9 cellular contexts compared by ENCODE assay signal in genomic region chr11:134412508-134413333, GRCh38. TPM values are rescaled to one million over a fixed set of nuclear protein-coding genes. Genes with fewer than 3 reads are reported as not detected.
A peak's percentile ranks its signal among the peaks of the same experiment; 100 is the strongest.
DNase-seq lines count a peak whose midpoint lies in the region; ATAC-seq, FAIRE-seq and TF ChIP-seq lines count a peak whose summit lies in the region.
"Had no signal": no experiment of that assay in that cellular context is flagged by ENCODE, and none has a peak within 500 bp of the region (broad histone marks: within the 10 kb centered on the region; RNA-seq: fewer than 3 reads in every experiment).

No MANE protein-coding gene starts in this region.

- peak overlapping the region; percentile 68 for H3K4me3 ChIP-seq in BLaER1
- H3K4me3 ChIP-seq in ascending aorta: peak overlapping the region; percentile 48 to 68
- H3K4me3 ChIP-seq in lower lobe of right lung: peak overlapping the region; percentile 46
- H3K4me3 ChIP-seq in testis: peak overlapping the region; percentile 43 to 56

- 0 to 3% methylated on average over 13 to 40 of the region's 64 CpGs for WGBS in testis, 2 donors

- H3K27ac ChIP-seq in BLaER1 (no peak overlapping the region), ascending aorta (no peak overlapping the region), lower lobe of right lung (no peak overlapping the region), testis (no peak overlapping the region)

- intact Hi-C loops in ascending aorta (cut with DNase I) (no loop called here), lower lobe of right lung (cut with DNase I) (no loop called here), testis (cut with DNase I; ENCODE audit: low total_unique reads) (no loop called here)

- H3K4me1 ChIP-seq in BLaER1: peaks cover 66% of the 10 kb centered on the region
- peaks cover 3 to 9% of the 10 kb centered on the region in 2 donors for H3K4me1 ChIP-seq in ascending aorta
- peaks cover 14% of the 10 kb centered on the region for H3K4me1 ChIP-seq in lower lobe of right lung
- H3K4me1 ChIP-seq in testis: peaks cover 8% of the 10 kb centered on the region

- peak; percentile 36 to 39 for ATAC-seq in lower lobe of right lung
- ATAC-seq in GM18868 (IDR thresholded peaks at IDR 0.05; ENCODE audit: unreplicated experiment): no peak

- TF ChIP-seq POLR2A in testis (IDR thresholded peaks at IDR 0.05): no peak

- H4K20me1 ChIP-seq in BLaER1: peaks cover 71% of the 10 kb centered on the region

- TF ChIP-seq CTCF in ascending aorta (IDR thresholded peaks at IDR 0.05) (no peak), lower lobe of right lung (IDR thresholded peaks at IDR 0.05) (no peak), testis (IDR thresholded peaks at IDR 0.05) (no peak), D721Med (IDR thresholded peaks at IDR 0.05; ENCODE audit: insufficient read depth, missing control alignments) (no peak)

- DNase-seq in NCI-H146 (lab: John Stamatoyannopoulos, UW) (peak; percentile 45), ascending aorta (ENCODE audit: low spot score in 2 of 2) (no peak), lower lobe of right lung (no peak), testis (peak; percentile 21), D721Med (ENCODE audit: insufficient read length, low spot score) (no peak), cerebellar cortex (ENCODE audit: low spot score) (no peak)

- H3K4me2 ChIP-seq in BLaER1: peak overlapping the region; percentile 88

- H3K9me3 ChIP-seq in BLaER1 (no peaks in the 10 kb centered on the region), ascending aorta (no peaks in the 10 kb centered on the region), lower lobe of right lung (no peaks in the 10 kb centered on the region), testis (no peaks in the 10 kb centered on the region)

- peak overlapping the region; percentile 48; the same call in 1 of the 2 replicates for H3K9ac ChIP-seq in BLaER1

- H3K27me3 ChIP-seq in BLaER1 (peaks cover 47% of the 10 kb centered on the region), ascending aorta (peaks cover 7% of the 10 kb centered on the region), lower lobe of right lung (ENCODE audit: low read depth) (peaks cover 75% of the 10 kb centered on the region), testis (no peaks in the 10 kb centered on the region)

- FAIRE-seq in D721Med (lab: Jason Lieb, UNC): no peak
- FAIRE-seq: TTC549 had no signal

- H3K36me3 ChIP-seq in BLaER1: no peaks in the 10 kb centered on the region
- no peaks in the 10 kb centered on the region for H3K36me3 ChIP-seq in ascending aorta
- H3K36me3 ChIP-seq in lower lobe of right lung: no peaks in the 10 kb centered on the region
- H3K36me3 ChIP-seq in testis (ENCODE audit: low read depth, missing control alignments): no peaks in the 10 kb centered on the region

RNA-seq across cellular contexts. Expression of gene B3GAT1, which starts 0.7 kb away (rescaled TPM):
- 0.32 TPM for total RNA-seq in ascending aorta
- total RNA-seq in lower lobe of right lung: 1.4 TPM
- total RNA-seq in testis: 1 to 10 TPM; 3.0 to 4.3 TPM
- 2.7 TPM for polyA plus RNA-seq in testis (ENCODE audit: insufficient read depth, low read depth, low replicate concordance)

Comparison
In these comparisons a context has a peak if more than half of its experiments do, and no peak if none do; other contexts are left out.
1. DNase-seq: peak in NCI-H146 (single experiment) and testis (single experiment); none in ascending aorta (0 of 2), lower lobe of right lung (single experiment), D721Med (single experiment) and cerebellar cortex (single experiment).
2. Peak in every context shown above with its lines, with median percentiles within 50 percentile points of each other: H3K4me3 ChIP-seq.